9 cellular contexts compared by ENCODE assay signal in the genomic region with DNA sequence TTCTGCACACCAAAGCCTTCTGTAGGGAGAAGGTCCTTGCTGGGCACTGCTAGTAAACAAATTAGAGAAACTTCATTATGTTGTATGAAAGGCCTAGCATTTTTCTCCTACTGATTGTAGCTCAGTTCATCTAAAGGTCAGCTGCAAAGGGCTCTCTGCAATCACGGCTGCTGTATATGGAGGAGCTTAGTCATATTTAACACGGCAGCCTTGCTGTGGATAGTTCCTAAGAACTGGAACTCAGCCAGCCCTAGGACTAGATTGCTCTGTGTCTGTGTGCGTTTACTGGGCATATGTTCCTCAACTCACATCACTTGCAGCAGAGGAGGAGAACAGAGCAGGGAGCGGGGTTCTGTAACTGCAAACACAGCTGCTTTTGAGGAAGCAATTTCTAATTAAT.
DNase-seq lines count a peak whose midpoint lies in the region; ATAC-seq lines count a peak whose summit lies in the region.
"Had no signal": no experiment of that assay in that cellular context is flagged by ENCODE, and none has a peak within 500 bp of the region (broad histone marks: within the 10 kb centered on the region; RNA-seq: fewer than 3 reads in every experiment).

No MANE protein-coding gene starts in this region.

- ATAC-seq in HG03135 (IDR thresholded peaks at IDR 0.05; ENCODE audit: unreplicated experiment) (no peak), HG02571 (IDR thresholded peaks at IDR 0.05; ENCODE audit: unreplicated experiment) (no peak)

- DNase-seq in COR-L47 (lab: John Stamatoyannopoulos, UW) (peak; percentile 14), NCI-H1092 (lab: John Stamatoyannopoulos, UW) (peak; percentile 19), T1000 (lab: John Stamatoyannopoulos, UW) (peak; percentile 31), kidney tubule cell (ENCODE audit: low spot score) (peak; percentile 46), nucleus accumbens (lab: John Stamatoyannopoulos, UW) (no peak), NCI-H774 (lab: John Stamatoyannopoulos, UW) (no peak)
- DNase-seq: NCI-H1417 had no signal

Comparison
In these comparisons a context has a peak if more than half of its experiments do, and no peak if none do; other contexts are left out.
1. DNase-seq: peak in COR-L47 (single experiment), NCI-H1092 (single experiment), T1000 (single experiment) and kidney tubule cell (single experiment); none in nucleus accumbens (0 of 56) and NCI-H774 (single experiment).